Comparison of ENCODE assay signal across 7 cellular contexts in genomic region chr1:46932020-46932419, GRCh38. TPM values are rescaled to one million over a fixed set of nuclear protein-coding genes. Genes with fewer than 3 reads are reported as not detected.
"Had no signal": no experiment of that assay in that cellular context is flagged by ENCODE, and none has a peak within 500 bp of the region (broad histone marks: within the 10 kb centered on the region; RNA-seq: fewer than 3 reads in every experiment).

No MANE protein-coding gene starts in this region.

RNA-seq across cellular contexts. Expression of gene CYP4A11, which starts 9.3 kb away (rescaled TPM):
- total RNA-seq: thoracic aorta, thyroid gland, transverse colon, upper lobe of right lung, ureter, urinary bladder, vagina had no signal
